8 cellular contexts compared by ENCODE assay signal in genomic region chr19:38878575-38879399, GRCh38. TPM values are rescaled to one million over a fixed set of nuclear protein-coding genes. Genes with fewer than 3 reads are reported as not detected.
DNase-seq lines count a peak whose midpoint lies in the region; ATAC-seq and TF ChIP-seq lines count a peak whose summit lies in the region.

No MANE protein-coding gene starts in this region.

- H3K9me3 ChIP-seq in T-helper 17 cell (ENCODE audit: control insufficient read depth, low read length, poor library complexity, severe bottlenecking), result no peaks in the 10 kb centered on the region
- no peaks in the 10 kb centered on the region for H3K9me3 ChIP-seq in tibial artery

- H3K4me1 ChIP-seq in foreskin keratinocyte (peaks cover 9% of the 10 kb centered on the region), tibial artery (no peaks in the 10 kb centered on the region)

- peak overlapping the region; percentile 95 for H3K4me3 Mint-ChIP-seq in T-helper 1 cell treated with Interleukin-12 subunit alpha and Interleukin-12 subunit beta and Interleukin-4 antibody, amounts not matched to agents 30 μg/mL and 1 μg/mL, for 36 hours
- H3K4me3 Mint-ChIP-seq in T-helper 17 cell, result peak overlapping the region; percentile 91
- peak overlapping the region; percentile 97 for H3K4me3 Mint-ChIP-seq in stimulated activated naive B cell treated with anti-CD40 and anti-IgM and Interleukin-4, amounts not matched to agents 10 μg/mL and 1 μg/mL and 100 μg/mL, for 72 hours

- H3K4me1 Mint-ChIP-seq in T-helper 1 cell treated with Interleukin-12 subunit alpha and Interleukin-12 subunit beta and Interleukin-4 antibody, amounts not matched to agents 30 μg/mL and 1 μg/mL, for 36 hours (ENCODE audit: low read depth), result peaks cover 20% of the 10 kb centered on the region
- peaks cover 30% of the 10 kb centered on the region for H3K4me1 Mint-ChIP-seq in T-helper 17 cell
- peaks cover 28 to 48% of the 10 kb centered on the region in 2 donors for H3K4me1 Mint-ChIP-seq in stimulated activated naive B cell treated with anti-CD40 and anti-IgM and Interleukin-4, amounts not matched to agents 10 μg/mL and 1 μg/mL and 100 μg/mL, for 72 hours

- intact Hi-C loops in tibial artery (cut with DNase I; ENCODE audit: low total_unique reads), result loop anchor here (10.0 kb wide), 1 partner anchor 114 kb away; no protein-coding TSS in a partner anchor

- H3K4me3 ChIP-seq in tibial artery, result no peak overlapping the region

- no peaks in the 10 kb centered on the region for H3K27me3 Mint-ChIP-seq in T-helper 1 cell treated with Interleukin-12 subunit alpha and Interleukin-12 subunit beta and Interleukin-4 antibody, amounts not matched to agents 30 μg/mL and 1 μg/mL, for 36 hours (ENCODE audit: low read depth)
- H3K27me3 Mint-ChIP-seq in T-helper 17 cell, result no peaks in the 10 kb centered on the region
- H3K27me3 Mint-ChIP-seq in stimulated activated naive B cell treated with anti-CD40 and anti-IgM and Interleukin-4, amounts not matched to agents 10 μg/mL and 1 μg/mL and 100 μg/mL, for 72 hours, result no peaks in the 10 kb centered on the region

- TF ChIP-seq CTCF in foreskin keratinocyte (conservative IDR thresholded peaks at IDR 0.05) (peak; percentile 6), tibial artery (IDR thresholded peaks at IDR 0.05) (no peak)

- H3K27ac ChIP-seq in foreskin keratinocyte (no peak overlapping the region), tibial artery (no peak overlapping the region)

- ATAC-seq in T-helper 17 cell (peak; percentile 24), foreskin keratinocyte (no peak), HG03159 (IDR thresholded peaks at IDR 0.05; ENCODE audit: unreplicated experiment) (no peak), HG03521 (IDR thresholded peaks at IDR 0.05; ENCODE audit: unreplicated experiment) (no peak)
- ATAC-seq in stimulated activated naive B cell treated with anti-CD40 and anti-IgM and Interleukin-4, amounts not matched to agents 10 μg/mL and 1 μg/mL and 100 μg/mL, for 72 hours (replicated peaks), result peak; percentile 17 to 32

- no peak for DNase-seq in T-helper 1 cell
- DNase-seq in T-helper 17 cell, result no peak
- no peak for DNase-seq in foreskin keratinocyte
- no peak for DNase-seq in stimulated activated naive B cell treated with anti-CD40 and anti-IgM and Interleukin-4, amounts not matched to agents 10 μg/mL and 1 μg/mL and 100 μg/mL, for 72 hours
- no peak for DNase-seq in tibial artery

- no peaks in the 10 kb centered on the region for H3K9me3 Mint-ChIP-seq in T-helper 1 cell treated with Interleukin-12 subunit alpha and Interleukin-12 subunit beta and Interleukin-4 antibody, amounts not matched to agents 30 μg/mL and 1 μg/mL, for 36 hours
- no peaks in the 10 kb centered on the region for H3K9me3 Mint-ChIP-seq in stimulated activated naive B cell treated with anti-CD40 and anti-IgM and Interleukin-4, amounts not matched to agents 10 μg/mL and 1 μg/mL and 100 μg/mL, for 72 hours

- peak overlapping the region; percentile 97 for H3K27ac Mint-ChIP-seq in T-helper 1 cell treated with Interleukin-12 subunit alpha and Interleukin-12 subunit beta and Interleukin-4 antibody, amounts not matched to agents 30 μg/mL and 1 μg/mL, for 36 hours
- H3K27ac Mint-ChIP-seq in T-helper 17 cell, result peak overlapping the region; percentile 98
- H3K27ac Mint-ChIP-seq in stimulated activated naive B cell treated with anti-CD40 and anti-IgM and Interleukin-4, amounts not matched to agents 10 μg/mL and 1 μg/mL and 100 μg/mL, for 72 hours, result peak overlapping the region; percentile 99

- H3K27me3 ChIP-seq in foreskin keratinocyte (no peaks in the 10 kb centered on the region), tibial artery (no peaks in the 10 kb centered on the region)

- peaks cover 27 to 53% (median 45%) of the 10 kb centered on the region in 3 donors for H3K36me3 ChIP-seq in tibial artery

- peaks cover 10% of the 10 kb centered on the region for H3K36me3 Mint-ChIP-seq in T-helper 1 cell treated with Interleukin-12 subunit alpha and Interleukin-12 subunit beta and Interleukin-4 antibody, amounts not matched to agents 30 μg/mL and 1 μg/mL, for 36 hours (ENCODE audit: low read depth)
- no peaks in the 10 kb centered on the region for H3K36me3 Mint-ChIP-seq in T-helper 17 cell (ENCODE audit: low read depth)
- H3K36me3 Mint-ChIP-seq in stimulated activated naive B cell treated with anti-CD40 and anti-IgM and Interleukin-4, amounts not matched to agents 10 μg/mL and 1 μg/mL and 100 μg/mL, for 72 hours, result peaks cover 25 to 40% of the 10 kb centered on the region in 2 donors

RNA-seq across cellular contexts. Expression of gene RINL, which starts 0.7 kb away (rescaled TPM):
- total RNA-seq in T-helper 17 cell (10 to 100 TPM; 46.0 to 50.6 TPM), foreskin keratinocyte (8.3 and 8.7 TPM in 2 replicates)
- 6.2 and 6.5 TPM in 2 replicates for polyA plus RNA-seq in foreskin keratinocyte

RNA-seq across cellular contexts. Expression of gene SIRT2, which starts 20.6 kb away (rescaled TPM):
- total RNA-seq in T-helper 17 cell (10 to 100 TPM; 68.7 to 68.9 TPM), foreskin keratinocyte (46.0 and 49.4 TPM in 2 replicates)
- polyA plus RNA-seq in foreskin keratinocyte, result 51.8 and 56.8 TPM in 2 replicates

RNA-seq across cellular contexts. Expression of gene NFKBIB, which starts 21.0 kb away (rescaled TPM):
- 10 to 100 TPM; 49.3 to 63.8 TPM for total RNA-seq in T-helper 17 cell
- 23.2 and 26.6 TPM in 2 replicates for total RNA-seq in foreskin keratinocyte
- polyA plus RNA-seq in foreskin keratinocyte, result 33.2 and 33.4 TPM in 2 replicates

RNA-seq across cellular contexts. Expression of gene HNRNPL, which starts 29.0 kb away (rescaled TPM):
- total RNA-seq in T-helper 17 cell (100 to 1,000 TPM; 477 to 480 TPM), foreskin keratinocyte (344 and 388 TPM in 2 replicates)
- polyA plus RNA-seq in foreskin keratinocyte, result 268 and 317 TPM in 2 replicates

RNA-seq across cellular contexts. Expression of gene CCER2, which starts 33.2 kb away (rescaled TPM):
- total RNA-seq in T-helper 17 cell (1 to 10 TPM in 1 of 2 donors, not detected in 1; 1.3 TPM), foreskin keratinocyte (not detected in 2 replicates)
- polyA plus RNA-seq in foreskin keratinocyte, result 0.07 TPM in 1 of 2 replicates, not detected in the other

Comparison
In these comparisons a context has a peak if more than half of its experiments do, and no peak if none do; other contexts are left out.
1. ATAC-seq: peak in T-helper 17 cell (single experiment) and stimulated activated naive B cell treated with anti-CD40 and anti-IgM and Interleukin-4, amounts not matched to agents 10 μg/mL and 1 μg/mL and 100 μg/mL, for 72 hours (2 of 2); none in foreskin keratinocyte (single experiment), HG03159 (single experiment) and HG03521 (single experiment).
2. Peak in every context shown above with its lines, with median percentiles within 50 percentile points of each other: H3K27ac Mint-ChIP-seq and H3K4me3 Mint-ChIP-seq.